8 cellular contexts compared by ENCODE assay signal in genomic region chrX:48071064-48071985, GRCh38. TPM values are rescaled to one million over a fixed set of nuclear protein-coding genes. Genes with fewer than 3 reads are reported as not detected.
A peak's percentile ranks its signal among the peaks of the same experiment; 100 is the strongest.
DNase-seq lines count a peak whose midpoint lies in the region; ATAC-seq lines count a peak whose summit lies in the region.

Gene ZNF630, minus strand, starts transcription at chrX:48071640. Its CDS starts 4,754 bp downstream, at chrX:48066886.

- no peaks in the 10 kb centered on the region for H3K36me3 Mint-ChIP-seq in activated T-helper 17 cell treated with anti-CD3 and anti-CD28 coated beads, Interleukin-2, amount 50 U/mL, for 72 hours (ENCODE audit: low read depth)
- no peaks in the 10 kb centered on the region for H3K36me3 Mint-ChIP-seq in natural killer cell treated with Interleukin-12 subunit alpha and Interleukin-12 subunit beta and Interleukin-15 and Interleukin-18, amount 100 ng/mL, for 72 hours

- peaks cover 3% of the 10 kb centered on the region for H3K4me1 ChIP-seq in ACC112 (ENCODE audit: control insufficient read depth, insufficient read depth, low read length, unreplicated experiment)

- H3K79me2 ChIP-seq in ACC112 (ENCODE audit: control insufficient read depth, insufficient read depth, low read length, unreplicated experiment): no peaks in the 10 kb centered on the region

- peak within 1 kb of the TSS; percentile 89 for H2AFZ ChIP-seq in ACC112 (ENCODE audit: low read length, unreplicated experiment)

- ATAC-seq in GM19025 (IDR thresholded peaks at IDR 0.05; ENCODE audit: low read depth, unreplicated experiment) (peak; percentile 79), HG03378 (IDR thresholded peaks at IDR 0.05; ENCODE audit: unreplicated experiment) (peak; percentile 61)
- ATAC-seq in activated T-helper 17 cell treated with anti-CD3 and anti-CD28 coated beads, Interleukin-2, amount 50 U/mL, for 72 hours (replicated peaks): peak; percentile 96
- peak; percentile 88 to 92 for ATAC-seq in natural killer cell treated with Interleukin-12 subunit alpha and Interleukin-12 subunit beta and Interleukin-15 and Interleukin-18, amount 100 ng/mL, for 72 hours

- no peaks in the 10 kb centered on the region for H3K36me3 ChIP-seq in ACC112 (ENCODE audit: insufficient read depth, low read length)

- DNase-seq in NOMO-1 treated with DMSO at 0.1 percent for 48 hours (lab: John Stamatoyannopoulos, UW; ENCODE audit: unreplicated experiment) (peak; percentile 70), fibroblast of peridontal ligament (ENCODE audit: extremely low read depth) (peak; percentile 21)
- peak; percentile 70 for DNase-seq in natural killer cell treated with Interleukin-12 subunit alpha and Interleukin-12 subunit beta and Interleukin-15 and Interleukin-18, amount 100 ng/mL, for 72 hours (ENCODE audit: low spot score)
- peak in 5 of 6 experiments; percentile 4 to 56 (median 48) for DNase-seq in stimulated activated naive CD4-positive, alpha-beta T cell (lab: John Stamatoyannopoulos, UW)

- H3K9me3 Mint-ChIP-seq in activated T-helper 17 cell treated with anti-CD3 and anti-CD28 coated beads, Interleukin-2, amount 50 U/mL, for 72 hours: no peaks in the 10 kb centered on the region
- no peaks in the 10 kb centered on the region for H3K9me3 Mint-ChIP-seq in natural killer cell treated with Interleukin-12 subunit alpha and Interleukin-12 subunit beta and Interleukin-15 and Interleukin-18, amount 100 ng/mL, for 72 hours

- peak within 1 kb of the TSS; percentile 85 for H3K4me3 ChIP-seq in ACC112 (ENCODE audit: low read depth, low read length)

- H3K27me3 Mint-ChIP-seq in activated T-helper 17 cell treated with anti-CD3 and anti-CD28 coated beads, Interleukin-2, amount 50 U/mL, for 72 hours: no peaks in the 10 kb centered on the region
- H3K27me3 Mint-ChIP-seq in natural killer cell treated with Interleukin-12 subunit alpha and Interleukin-12 subunit beta and Interleukin-15 and Interleukin-18, amount 100 ng/mL, for 72 hours: no peaks in the 10 kb centered on the region

- 0 out of 2 replicates have a peak within 1 kb of the TSS, but pooled peaks have one; percentile 17 for H3K27ac ChIP-seq in ACC112 (ENCODE audit: low read depth, low read length)

- peak within 1 kb of the TSS; percentile 91 for H3K27ac Mint-ChIP-seq in activated T-helper 17 cell treated with anti-CD3 and anti-CD28 coated beads, Interleukin-2, amount 50 U/mL, for 72 hours
- peak within 1 kb of the TSS; percentile 90 to 94 for H3K27ac Mint-ChIP-seq in natural killer cell treated with Interleukin-12 subunit alpha and Interleukin-12 subunit beta and Interleukin-15 and Interleukin-18, amount 100 ng/mL, for 72 hours

- H3K27me3 ChIP-seq in ACC112 (ENCODE audit: insufficient read depth, low read length): no peaks in the 10 kb centered on the region

- H3K4me1 Mint-ChIP-seq in activated T-helper 17 cell treated with anti-CD3 and anti-CD28 coated beads, Interleukin-2, amount 50 U/mL, for 72 hours: no peaks in the 10 kb centered on the region
- H3K4me1 Mint-ChIP-seq in natural killer cell treated with Interleukin-12 subunit alpha and Interleukin-12 subunit beta and Interleukin-15 and Interleukin-18, amount 100 ng/mL, for 72 hours (ENCODE audit: low read depth in 2 of 2): peaks cover 8 to 16% of the 10 kb centered on the region in 2 donors

- H3K4me3 Mint-ChIP-seq in activated T-helper 17 cell treated with anti-CD3 and anti-CD28 coated beads, Interleukin-2, amount 50 U/mL, for 72 hours: peak within 1 kb of the TSS; percentile 93
- H3K4me3 Mint-ChIP-seq in natural killer cell treated with Interleukin-12 subunit alpha and Interleukin-12 subunit beta and Interleukin-15 and Interleukin-18, amount 100 ng/mL, for 72 hours: peak within 1 kb of the TSS; percentile 93

RNA-seq across cellular contexts. Expression of gene ZNF630, which starts in this region (rescaled TPM):
- 1 to 10 TPM; 1.2 to 4.3 TPM for total RNA-seq in activated T-helper 17 cell treated with anti-CD3 and anti-CD28 coated beads, Interleukin-2, amount 50 U/mL, for 72 hours
- 1 to 10 TPM in 1 of 2 donors, under 1 TPM in 1; 0.74 to 2.3 TPM for total RNA-seq in natural killer cell treated with Interleukin-12 subunit alpha and Interleukin-12 subunit beta and Interleukin-15 and Interleukin-18, amount 100 ng/mL, for 72 hours

Comparison
In these comparisons a context has a peak if more than half of its experiments do, and no peak if none do; other contexts are left out.
1. Peak in every context shown above with its lines: DNase-seq, ATAC-seq, H3K4me3 ChIP-seq and H3K27ac ChIP-seq.